ENCODE assay signal across 1 cellular context in genomic region chr9:109416135-109416706, GRCh38.
TF ChIP-seq lines count a peak whose summit lies in the region.

No MANE protein-coding gene starts in this region.

TF ChIP-seq in GM12878, 131 proteins besides CTCF, POLR2A, EP300 and RAD21 (continued from another document and continues in another):
- TF ChIP-seq, protein P1, sequence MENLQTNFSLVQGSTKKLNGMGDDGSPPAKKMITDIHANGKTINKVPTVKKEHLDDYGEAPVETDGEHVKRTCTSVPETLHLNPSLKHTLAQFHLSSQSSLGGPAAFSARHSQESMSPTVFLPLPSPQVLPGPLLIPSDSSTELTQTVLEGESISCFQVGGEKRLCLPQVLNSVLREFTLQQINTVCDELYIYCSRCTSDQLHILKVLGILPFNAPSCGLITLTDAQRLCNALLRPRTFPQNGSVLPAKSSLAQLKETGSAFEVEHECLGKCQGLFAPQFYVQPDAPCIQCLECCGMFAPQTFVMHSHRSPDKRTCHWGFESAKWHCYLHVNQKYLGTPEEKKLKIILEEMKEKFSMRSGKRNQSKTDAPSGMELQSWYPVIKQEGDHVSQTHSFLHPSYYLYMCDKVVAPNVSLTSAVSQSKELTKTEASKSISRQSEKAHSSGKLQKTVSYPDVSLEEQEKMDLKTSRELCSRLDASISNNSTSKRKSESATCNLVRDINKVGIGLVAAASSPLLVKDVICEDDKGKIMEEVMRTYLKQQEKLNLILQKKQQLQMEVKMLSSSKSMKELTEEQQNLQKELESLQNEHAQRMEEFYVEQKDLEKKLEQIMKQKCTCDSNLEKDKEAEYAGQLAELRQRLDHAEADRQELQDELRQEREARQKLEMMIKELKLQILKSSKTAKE (IDR thresholded peaks at IDR 0.05; ENCODE audit: low read depth, poor library complexity, severe bottlenecking): peak; percentile 42
- TF ChIP-seq IKZF1 (conservative IDR thresholded peaks at IDR 0.05): peak; percentile 77
- 0 out of 2 replicates have a peak, but pooled peaks have one; percentile 50 for TF ChIP-seq BCL11A (IDR thresholded peaks at IDR 0.05; ENCODE audit: low read depth, low read length)
- TF ChIP-seq CHD2 (IDR thresholded peaks at IDR 0.05; ENCODE audit: borderline replicate concordance, low read depth, low read length): peak; percentile 68; the same call in 1 of the 2 replicates
- TF ChIP-seq RB1 (IDR thresholded peaks at IDR 0.05; ENCODE audit: borderline replicate concordance): no peak
- TF ChIP-seq MXI1 (IDR thresholded peaks at IDR 0.05; ENCODE audit: low read depth, low read length): no peak; the same call in 1 of the 2 replicates
- TF ChIP-seq ZBED1 (IDR thresholded peaks at IDR 0.05; ENCODE audit: borderline replicate concordance): 0 out of 2 replicates have a peak, but pooled peaks have one; percentile 37
- TF ChIP-seq, protein P2, sequence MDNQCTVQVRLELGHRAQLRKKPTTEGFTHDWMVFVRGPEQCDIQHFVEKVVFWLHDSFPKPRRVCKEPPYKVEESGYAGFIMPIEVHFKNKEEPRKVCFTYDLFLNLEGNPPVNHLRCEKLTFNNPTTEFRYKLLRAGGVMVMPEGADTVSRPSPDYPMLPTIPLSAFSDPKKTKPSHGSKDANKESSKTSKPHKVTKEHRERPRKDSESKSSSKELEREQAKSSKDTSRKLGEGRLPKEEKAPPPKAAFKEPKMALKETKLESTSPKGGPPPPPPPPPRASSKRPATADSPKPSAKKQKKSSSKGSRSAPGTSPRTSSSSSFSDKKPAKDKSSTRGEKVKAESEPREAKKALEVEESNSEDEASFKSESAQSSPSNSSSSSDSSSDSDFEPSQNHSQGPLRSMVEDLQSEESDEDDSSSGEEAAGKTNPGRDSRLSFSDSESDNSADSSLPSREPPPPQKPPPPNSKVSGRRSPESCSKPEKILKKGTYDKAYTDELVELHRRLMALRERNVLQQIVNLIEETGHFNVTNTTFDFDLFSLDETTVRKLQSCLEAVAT (IDR thresholded peaks at IDR 0.05): peak; percentile 26; the same call in 1 of the 2 replicates
- peak; percentile 34; the same call in 1 of the 2 replicates for TF ChIP-seq YY1 (IDR thresholded peaks at IDR 0.05; ENCODE audit: low read depth, low read length)
- 0 out of 2 replicates have a peak, but pooled peaks have one; percentile 30 for TF ChIP-seq MEF2A (IDR thresholded peaks at IDR 0.05; ENCODE audit: insufficient read depth, low read depth, low read length)
- TF ChIP-seq IRF4 (IDR thresholded peaks at IDR 0.05; ENCODE audit: low read depth, low read length): no peak
- TF ChIP-seq TAF1 (IDR thresholded peaks at IDR 0.05; ENCODE audit: borderline replicate concordance, low read depth, low read length): peak; percentile 63; the same call in 1 of the 2 replicates
- TF ChIP-seq EZH2 (IDR thresholded peaks at IDR 0.05; ENCODE audit: borderline replicate concordance, control insufficient read depth, low read depth, low read length): no peak
- no peak for TF ChIP-seq IRF5 (IDR thresholded peaks at IDR 0.05; ENCODE audit: borderline replicate concordance)
- peak; percentile 87 for TF ChIP-seq POLR2AphosphoS5 (IDR thresholded peaks at IDR 0.05; ENCODE audit: low read length)
- TF ChIP-seq IKZF2 (IDR thresholded peaks at IDR 0.05): peak; percentile 62 to 70
- no peak for TF ChIP-seq HDAC2 (IDR thresholded peaks at IDR 0.05)
- TF ChIP-seq ZNF207 (IDR thresholded peaks at IDR 0.05; ENCODE audit: borderline replicate concordance): no peak
- peak; percentile 25 for TF ChIP-seq MEF2B (IDR thresholded peaks at IDR 0.05; ENCODE audit: partially characterized antibody, poor library complexity, severe bottlenecking)
- TF ChIP-seq, protein P3, sequence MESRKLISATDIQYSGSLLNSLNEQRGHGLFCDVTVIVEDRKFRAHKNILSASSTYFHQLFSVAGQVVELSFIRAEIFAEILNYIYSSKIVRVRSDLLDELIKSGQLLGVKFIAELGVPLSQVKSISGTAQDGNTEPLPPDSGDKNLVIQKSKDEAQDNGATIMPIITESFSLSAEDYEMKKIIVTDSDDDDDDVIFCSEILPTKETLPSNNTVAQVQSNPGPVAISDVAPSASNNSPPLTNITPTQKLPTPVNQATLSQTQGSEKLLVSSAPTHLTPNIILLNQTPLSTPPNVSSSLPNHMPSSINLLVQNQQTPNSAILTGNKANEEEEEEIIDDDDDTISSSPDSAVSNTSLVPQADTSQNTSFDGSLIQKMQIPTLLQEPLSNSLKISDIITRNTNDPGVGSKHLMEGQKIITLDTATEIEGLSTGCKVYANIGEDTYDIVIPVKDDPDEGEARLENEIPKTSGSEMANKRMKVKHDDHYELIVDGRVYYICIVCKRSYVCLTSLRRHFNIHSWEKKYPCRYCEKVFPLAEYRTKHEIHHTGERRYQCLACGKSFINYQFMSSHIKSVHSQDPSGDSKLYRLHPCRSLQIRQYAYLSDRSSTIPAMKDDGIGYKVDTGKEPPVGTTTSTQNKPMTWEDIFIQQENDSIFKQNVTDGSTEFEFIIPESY (IDR thresholded peaks at IDR 0.05): no peak
- TF ChIP-seq NBN (IDR thresholded peaks at IDR 0.05): peak; percentile 91
- 0 out of 2 replicates have a peak, but pooled peaks have one; percentile 24 for TF ChIP-seq ATF7 (IDR thresholded peaks at IDR 0.05; ENCODE audit: low read depth)
- peak; percentile 76; the same call in 1 of the 2 replicates for TF ChIP-seq SMARCA5 (IDR thresholded peaks at IDR 0.05)
- TF ChIP-seq ESRRA (IDR thresholded peaks at IDR 0.05; ENCODE audit: low read length): no peak
- peak; percentile 26 for TF ChIP-seq SP1 (IDR thresholded peaks at IDR 0.05; ENCODE audit: low read depth, low read length)
- TF ChIP-seq RELB (IDR thresholded peaks at IDR 0.05; ENCODE audit: low read depth): peak; percentile 98
- TF ChIP-seq RELA (IDR thresholded peaks at IDR 0.05; ENCODE audit: borderline replicate concordance, partially characterized antibody): peak; percentile 96
- TF ChIP-seq PRDM15 (CRISPR knock-in tag; IDR thresholded peaks at IDR 0.05): no peak
- peak; percentile 58; the same call in 1 of the 2 replicates for TF ChIP-seq DPF2 (IDR thresholded peaks at IDR 0.05)
- peak; percentile 89 for TF ChIP-seq TCF3 (IDR thresholded peaks at IDR 0.05; ENCODE audit: borderline replicate concordance, insufficient read depth, low read depth, low read length)
- TF ChIP-seq NR2F1 (conservative IDR thresholded peaks at IDR 0.05): 0 out of 2 replicates have a peak, but pooled peaks have one; percentile 33
- 0 out of 2 replicates have a peak, but pooled peaks have one; percentile 14 for TF ChIP-seq SIN3A (IDR thresholded peaks at IDR 0.05; ENCODE audit: low read depth, low read length)
- TF ChIP-seq SMC3 (IDR thresholded peaks at IDR 0.05; ENCODE audit: borderline replicate concordance, low read length): no peak
- peak; percentile 88 for TF ChIP-seq EED (IDR thresholded peaks at IDR 0.05; ENCODE audit: low read depth)
- 0 out of 2 replicates have a peak, but pooled peaks have one; percentile 59 for TF ChIP-seq GATAD2B (conservative IDR thresholded peaks at IDR 0.05; ENCODE audit: low read depth)
- no peak for TF ChIP-seq CUX1 (IDR thresholded peaks at IDR 0.05; ENCODE audit: insufficient replicate concordance, low read depth, low read length)
- TF ChIP-seq, protein P4, sequence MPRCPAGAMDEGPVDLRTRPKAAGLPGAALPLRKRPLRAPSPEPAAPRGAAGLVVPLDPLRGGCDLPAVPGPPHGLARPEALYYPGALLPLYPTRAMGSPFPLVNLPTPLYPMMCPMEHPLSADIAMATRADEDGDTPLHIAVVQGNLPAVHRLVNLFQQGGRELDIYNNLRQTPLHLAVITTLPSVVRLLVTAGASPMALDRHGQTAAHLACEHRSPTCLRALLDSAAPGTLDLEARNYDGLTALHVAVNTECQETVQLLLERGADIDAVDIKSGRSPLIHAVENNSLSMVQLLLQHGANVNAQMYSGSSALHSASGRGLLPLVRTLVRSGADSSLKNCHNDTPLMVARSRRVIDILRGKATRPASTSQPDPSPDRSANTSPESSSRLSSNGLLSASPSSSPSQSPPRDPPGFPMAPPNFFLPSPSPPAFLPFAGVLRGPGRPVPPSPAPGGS (IDR thresholded peaks at IDR 0.05; ENCODE audit: borderline replicate concordance, insufficient read depth, low read depth, low read length, poor library complexity, severe bottlenecking): peak; percentile 55
- TF ChIP-seq ZNF622 (IDR thresholded peaks at IDR 0.05): no peak
